25 cellular contexts compared by ENCODE assay signal in genomic region chr2:111188681-111189080, GRCh38.
"Had no signal": no experiment of that assay in that cellular context is flagged by ENCODE, and none has a peak within 500 bp of the region (broad histone marks: within the 10 kb centered on the region; RNA-seq: fewer than 3 reads in every experiment).

No MANE protein-coding gene starts in this region.

- H3K27ac ChIP-seq: left lung, lower lobe of right lung, ovary, right atrium auricular region, right lobe of liver, skin epidermis, stomach, testis, tibial artery, upper lobe of right lung, uterus had no signal

- H3K4me1 ChIP-seq: upper lobe of right lung, uterus had no signal

- H3K36me3 ChIP-seq: left lung, lower lobe of right lung, ovary, right atrium auricular region, right lobe of liver, stomach, tibial artery, upper lobe of right lung, uterus had no signal

- ATAC-seq: left colon; left lung; lower lobe of right lung; mucosa of descending colon; naive thymus-derived CD4-positive, alpha-beta T cell; natural killer cell treated with Interleukin-12 subunit alpha and Interleukin-12 subunit beta and Interleukin-15 and Interleukin-18, amount 100 ng/mL, for 72 hours; right lobe of liver; stimulated activated naive B cell treated with anti-CD40 and anti-IgM and Interleukin-4, amounts not matched to agents 10 μg/mL and 1 μg/mL and 100 μg/mL, for 72 hours; stimulated activated naive CD8-positive, alpha-beta T cell treated with anti-CD3 and anti-CD28 coated beads, Interleukin-15, Interleukin-2, amounts not matched to agents 100 U/mL and 50 U/mL, for 24 hours; upper lobe of right lung had no signal

- H3K9me3 ChIP-seq: left lung, lower lobe of right lung, mucosa of descending colon, ovary, right atrium auricular region, right lobe of liver, stomach, testis, tibial artery, upper lobe of right lung, uterus had no signal

- H3K27me3 ChIP-seq: left lung, ovary, right atrium auricular region, right lobe of liver, stomach, testis, tibial artery, upper lobe of right lung, uterus had no signal

- H3K4me3 ChIP-seq: left lung, lower lobe of right lung, mucosa of descending colon, ovary, right atrium auricular region, right lobe of liver, skin epidermis, stomach, testis, tibial artery, upper lobe of right lung, uterus had no signal

- DNase-seq: hippocampal formation; kidney; left colon; left lung; lower lobe of right lung; mesendoderm; midbrain; mucosa of descending colon; naive thymus-derived CD4-positive, alpha-beta T cell; ovary; right lobe of liver; stimulated activated CD4-positive, alpha-beta T cell treated with anti-CD3 and anti-CD28 coated beads, Interleukin-12 subunit alpha, Interleukin-12 subunit beta, amount 100 ng/mL, for 4 hours; stimulated activated CD4-positive, alpha-beta T cell treated with anti-CD3 and anti-CD28 coated beads, Interleukin-15, amount 100 ng/mL, for 24 hours; stimulated activated CD4-positive, alpha-beta T cell treated with anti-CD3 and anti-CD28 coated beads, Interleukin-4, amount 100 ng/mL, for 1 hour; stimulated activated naive B cell treated with anti-CD40 and anti-IgM and Interleukin-4, amounts not matched to agents 10 μg/mL and 1 μg/mL and 100 μg/mL, for 72 hours; stimulated activated naive CD8-positive, alpha-beta T cell treated with anti-CD3 and anti-CD28 coated beads, Interleukin-15, Interleukin-2, amounts not matched to agents 100 U/mL and 50 U/mL, for 24 hours; stomach; testis; tibial artery; trophoblast cell; upper lobe of right lung; uterus had no signal
